Comparison of ENCODE assay signal across 17 cellular contexts in genomic region chr2:48397846-48398245, GRCh38. TPM values are rescaled to one million over a fixed set of nuclear protein-coding genes. Genes with fewer than 3 reads are reported as not detected.
DNase-seq lines count a peak whose midpoint lies in the region; ATAC-seq, FAIRE-seq and TF ChIP-seq lines count a peak whose summit lies in the region.
"Had no signal": no experiment of that assay in that cellular context is flagged by ENCODE, and none has a peak within 500 bp of the region (broad histone marks: within the 10 kb centered on the region; RNA-seq: fewer than 3 reads in every experiment).

No MANE protein-coding gene starts in this region.

- FAIRE-seq in urothelium cell line (lab: Jason Lieb, UNC): no peak
- FAIRE-seq: colon had no signal

- TF ChIP-seq CTCF in left ventricle myocardium inferior (IDR thresholded peaks at IDR 0.05; ENCODE audit: borderline replicate concordance) (no peak), fibroblast of pulmonary artery (IDR thresholded peaks at IDR 0.05; ENCODE audit: low read length, missing control alignments) (no peak)

- no peak for DNase-seq in left cardiac atrium
- no peak for DNase-seq in left ventricle myocardium inferior
- peak; percentile 74 for DNase-seq in NCI-H69 (lab: John Stamatoyannopoulos, UW)
- no peak for DNase-seq in fibroblast of pulmonary artery (ENCODE audit: low read depth)
- no peak for DNase-seq in substantia nigra (lab: John Stamatoyannopoulos, UW)
- no peak for DNase-seq in islet precursor cell
- no peak for DNase-seq in urothelium cell line (ENCODE audit: low spot score)
- no peak for DNase-seq in D341Med (ENCODE audit: low spot score)
- DNase-seq: activated CD4-positive, alpha-beta T cell treated with anti-CD3 and anti-CD28 coated beads, Interleukin-2, amount 50 U/mL, for 1 hour; activated T-cell treated with anti-CD3 and anti-CD28 coated beads, Interleukin-2, amount 50 U/mL, for 24 hours; CD4-positive, alpha-beta T cell; erythroblast; H7 had no signal

- peaks cover 12% of the 10 kb centered on the region for H3K4me1 ChIP-seq in left ventricle myocardium inferior

- H3K9me3 ChIP-seq in left ventricle myocardium inferior (replicated peaks): no peaks in the 10 kb centered on the region

- H3K36me3 ChIP-seq in left ventricle myocardium inferior: no peaks in the 10 kb centered on the region

- intact Hi-C loops in left cardiac atrium (cut with DNase I): no loop called here
- intact Hi-C loops in left ventricle myocardium inferior (cut with micrococcal nuclease): no loop called here

- ATAC-seq in left cardiac atrium: peak; percentile 74 to 81
- ATAC-seq: SK-N-SH treated with all-trans-retinoic acid at 6 μM for 48 hours; stimulated activated memory B cell treated with anti-CD40 and anti-IgM and Interleukin-4, amounts not matched to agents 10 μg/mL and 1 μg/mL and 100 μg/mL, for 72 hours had no signal

- H3K27ac ChIP-seq in left ventricle myocardium inferior (replicated peaks) (no peak overlapping the region), substantia nigra (ENCODE audit: low read depth, low read length, poor library complexity, severe bottlenecking) (peak overlapping the region; percentile 80)

- H3K4me3 ChIP-seq in left ventricle myocardium inferior (no peak overlapping the region), fibroblast of pulmonary artery (replicated peaks; ENCODE audit: low read depth, low read length) (peak overlapping the region; percentile 23)
- H3K4me3 ChIP-seq: smooth muscle cell had no signal

- no peaks in the 10 kb centered on the region for H3K27me3 ChIP-seq in left ventricle myocardium inferior (ENCODE audit: low read depth)

RNA-seq across cellular contexts. Expression of gene PPP1R21, which starts 42.7 kb away (rescaled TPM):
- total RNA-seq in left cardiac atrium (10 to 100 TPM; 11.5 to 17.1 TPM), left ventricle myocardium inferior (10.8 TPM)
